In genomic region chr7:39291644-39292411, GRCh38 we compare ENCODE assay signal across 19 cellular contexts.
"Had no signal": no experiment of that assay in that cellular context is flagged by ENCODE, and none has a peak within 500 bp of the region (broad histone marks: within the 10 kb centered on the region; RNA-seq: fewer than 3 reads in every experiment).

No MANE protein-coding gene starts in this region.

- ATAC-seq: activated CD4-positive, alpha-beta T cell treated with anti-CD3 and anti-CD28 coated beads for 36 hours; activated CD8-positive, alpha-beta memory T cell treated with anti-CD3 and anti-CD28 coated beads, Interleukin-2, amount 10 ng/mL, durations not matched to agents 7 days and 5 days; activated CD8-positive, alpha-beta T cell treated with anti-CD3 and anti-CD28 coated beads, Interleukin-2, amount 10 ng/mL, durations not matched to agents 7 days and 5 days; activated T-cell treated with anti-CD3 and anti-CD28 coated beads, Interleukin-2, amount 50 U/mL, for 72 hours; gastrocnemius medialis; left ventricle myocardium superior; naive thymus-derived CD4-positive, alpha-beta T cell had no signal

- H3K27me3 ChIP-seq: colonic mucosa, gastrocnemius medialis, right atrium auricular region had no signal

- H3K27ac ChIP-seq: colonic mucosa, epithelial cell of prostate, gastrocnemius medialis, right atrium auricular region, spleen, thoracic aorta had no signal

- H3K9me3 ChIP-seq: colonic mucosa, gastrocnemius medialis, right atrium auricular region, spleen, thoracic aorta had no signal

- DNase-seq: activated CD4-positive, alpha-beta T cell treated with anti-CD3 and anti-CD28 coated beads for 36 hours; activated CD4-positive, CD25-positive, alpha-beta regulatory T cell; activated CD8-positive, alpha-beta memory T cell treated with anti-CD3 and anti-CD28 coated beads, Interleukin-2, amount 10 ng/mL, durations not matched to agents 7 days and 5 days; activated CD8-positive, alpha-beta T cell treated with anti-CD3 and anti-CD28 coated beads, Interleukin-2, amount 10 ng/mL, durations not matched to agents 7 days and 5 days; activated naive CD4-positive, alpha-beta T cell; activated T-cell treated with anti-CD3 and anti-CD28 coated beads, Interleukin-2, amount 50 U/mL, for 72 hours; anterior cingulate cortex; colonic mucosa; effector CD8-positive, alpha-beta T cell; gastrocnemius medialis; glutamatergic neuron; left ventricle myocardium superior; mammary epithelial cell; naive thymus-derived CD4-positive, alpha-beta T cell; spleen; trophoblast cell had no signal

- H3K4me3 ChIP-seq: colonic mucosa, gastrocnemius medialis, right atrium auricular region, spleen, thoracic aorta had no signal
